Comparison of ENCODE assay signal across 1 cellular context in genomic region chr16:57462978-57463362, GRCh38.
TF ChIP-seq lines count a peak whose summit lies in the region.

No MANE protein-coding gene starts in this region.

TF ChIP-seq in HCT116, 20 proteins besides CTCF, POLR2A, EP300 and RAD21 (continued from another document):
- TF ChIP-seq REST (IDR thresholded peaks at IDR 0.05; ENCODE audit: low read depth) (no peak), TCF7L2 (IDR thresholded peaks at IDR 0.05; ENCODE audit: borderline replicate concordance, extremely low read depth, insufficient read depth, insufficient read length) (no peak), EZH2 (IDR thresholded peaks at IDR 0.05) (no peak), EZH2phosphoT487 (IDR thresholded peaks at IDR 0.05; ENCODE audit: borderline replicate concordance) (no peak), JUND (IDR thresholded peaks at IDR 0.05) (no peak), POLR2AphosphoS5 (IDR thresholded peaks at IDR 0.05; ENCODE audit: low read depth, low read length) (no peak), CBX3 (IDR thresholded peaks at IDR 0.05; ENCODE audit: low read depth) (no peak), SRF (IDR thresholded peaks at IDR 0.05; ENCODE audit: low read depth) (no peak), SIN3A (IDR thresholded peaks at IDR 0.05; ENCODE audit: low read depth) (no peak), SP1 (IDR thresholded peaks at IDR 0.05; ENCODE audit: low read depth) (no peak), FOSL1 (IDR thresholded peaks at IDR 0.05; ENCODE audit: low read depth) (no peak), ZFX (IDR thresholded peaks at IDR 0.05) (no peak), ZBTB33 (IDR thresholded peaks at IDR 0.05; ENCODE audit: extremely low read depth, insufficient replicate concordance, low read length) (no peak), ELF1 (IDR thresholded peaks at IDR 0.05; ENCODE audit: borderline replicate concordance, low read depth) (no peak), ZNF274 (IDR thresholded peaks at IDR 0.05; ENCODE audit: low read depth, low read length) (no peak)
